In genomic region chr1:46215504-46215903, GRCh38 we compare ENCODE assay signal across 34 cellular contexts. TPM values are rescaled to one million over a fixed set of nuclear protein-coding genes. Genes with fewer than 3 reads are reported as not detected.
"Had no signal": no experiment of that assay in that cellular context is flagged by ENCODE, and none has a peak within 500 bp of the region (broad histone marks: within the 10 kb centered on the region; RNA-seq: fewer than 3 reads in every experiment).

No MANE protein-coding gene starts in this region.

- DNase-seq: colonic mucosa; effector CD8-positive, alpha-beta T cell; endodermal cell; foreskin fibroblast; gastrocnemius medialis; heart left ventricle; kidney; natural killer cell; occipital lobe; pancreas; stimulated activated CD4-positive, alpha-beta T cell treated with anti-CD3 and anti-CD28 coated beads, Interleukin-12 subunit alpha, Interleukin-12 subunit beta, amount 100 ng/mL, for 4 hours; stimulated activated CD4-positive, alpha-beta T cell treated with anti-CD3 and anti-CD28 coated beads, Interleukin-1b, Interleukin-23, amount 100 ng/mL, for 48 hours; stimulated activated CD4-positive, alpha-beta T cell treated with anti-CD3 and anti-CD28 coated beads, Interleukin-4, amount 100 ng/mL, for 1 hour; stimulated activated CD8-positive, alpha-beta memory T cell treated with anti-CD3 and anti-CD28 coated beads, Interleukin-4, amount 100 ng/mL, for 48 hours; stimulated activated naive CD4-positive, alpha-beta T cell; stimulated activated naive CD8-positive, alpha-beta T cell treated with anti-CD3 and anti-CD28 coated beads, Interleukin-15, amount 100 ng/mL, for 72 hours; transverse colon; upper lobe of right lung; uterus had no signal

- H3K9me3 Mint-ChIP-seq: dendritic cell treated with granulocyte-macrophage colony-stimulating factor and Interleukin-4, amounts not matched to agents 40 ng/mL and 50 ng/mL, for 4 days; endodermal cell; memory B cell; natural killer cell; stimulated activated naive CD8-positive, alpha-beta T cell treated with anti-CD3 and anti-CD28 coated beads, Interleukin-15, amount 100 ng/mL, for 72 hours had no signal

- FAIRE-seq: kidney, pancreas had no signal

- H3K27me3 Mint-ChIP-seq: dendritic cell treated with granulocyte-macrophage colony-stimulating factor and Interleukin-4, amounts not matched to agents 40 ng/mL and 50 ng/mL, for 4 days; progenitor cell of endocrine pancreas; stimulated activated naive CD8-positive, alpha-beta T cell treated with anti-CD3 and anti-CD28 coated beads, Interleukin-15, amount 100 ng/mL, for 72 hours had no signal

- H3K36me3 Mint-ChIP-seq: memory B cell, natural killer cell had no signal

- H3K4me3 ChIP-seq: colonic mucosa, gastrocnemius medialis, heart left ventricle, hepatocyte, lung, pancreas, smooth muscle cell, suprapubic skin, transverse colon, upper lobe of right lung, uterus had no signal

- H3K36me3 ChIP-seq: colonic mucosa, gastrocnemius medialis, pancreas, suprapubic skin, transverse colon, upper lobe of right lung, uterus had no signal

- H3K4me1 Mint-ChIP-seq: memory B cell; natural killer cell; stimulated activated naive CD8-positive, alpha-beta T cell treated with anti-CD3 and anti-CD28 coated beads, Interleukin-15, amount 100 ng/mL, for 72 hours had no signal

- H2AFZ ChIP-seq: hepatocyte had no signal

- H3K4me1 ChIP-seq: colonic mucosa, gastrocnemius medialis, pancreas, transverse colon, upper lobe of right lung, uterus had no signal

- ATAC-seq: esophagus mucosa; gastrocnemius medialis; heart left ventricle; left lobe of liver; natural killer cell; pancreas; sciatic nerve; stimulated activated naive CD8-positive, alpha-beta T cell treated with anti-CD3 and anti-CD28 coated beads, Interleukin-15, amount 100 ng/mL, for 72 hours; upper lobe of right lung had no signal

- H3K9me3 ChIP-seq: colonic mucosa, gastrocnemius medialis, heart left ventricle, pancreas, suprapubic skin, transverse colon, upper lobe of right lung, uterus had no signal

- H3K4me3 Mint-ChIP-seq: dendritic cell treated with granulocyte-macrophage colony-stimulating factor and Interleukin-4, amounts not matched to agents 40 ng/mL and 50 ng/mL, for 4 days; endodermal cell; memory B cell; natural killer cell; stimulated activated naive CD8-positive, alpha-beta T cell treated with anti-CD3 and anti-CD28 coated beads, Interleukin-15, amount 100 ng/mL, for 72 hours had no signal

- H3K79me2 ChIP-seq: hepatocyte had no signal

- H3K27me3 ChIP-seq: colonic mucosa, gastrocnemius medialis, heart left ventricle, hepatocyte, pancreas, suprapubic skin, transverse colon, upper lobe of right lung, uterus had no signal

- H3K27ac ChIP-seq: colonic mucosa, epithelial cell of prostate, gastrocnemius medialis, heart left ventricle, hepatocyte, pancreas, suprapubic skin, transverse colon, upper lobe of right lung, uterus had no signal

- H3K27ac Mint-ChIP-seq: dendritic cell treated with granulocyte-macrophage colony-stimulating factor and Interleukin-4, amounts not matched to agents 40 ng/mL and 50 ng/mL, for 4 days; endodermal cell; memory B cell; natural killer cell; progenitor cell of endocrine pancreas had no signal

- H3K4me2 ChIP-seq: hepatocyte, smooth muscle cell had no signal

RNA-seq across cellular contexts. Expression of gene LURAP1, which starts 12.4 kb away (rescaled TPM):
- total RNA-seq: natural killer cell had no signal
- polyA plus RNA-seq: neural cell had no signal

RNA-seq across cellular contexts. Expression of gene RAD54L, which starts 32.1 kb away (rescaled TPM):
- total RNA-seq: mononuclear cell had no signal

RNA-seq across cellular contexts. Expression of gene P3R3URF, which starts 39.2 kb away (rescaled TPM):
- total RNA-seq: colonic mucosa, endodermal cell, esophagus mucosa, gastrocnemius medialis, heart left ventricle, hepatocyte, kidney, left lobe of liver, liver, lung, mononuclear cell, natural killer cell, occipital lobe, pancreas, progenitor cell of endocrine pancreas, sciatic nerve, smooth muscle cell, suprapubic skin, transverse colon, upper lobe of right lung, uterus had no signal
- polyA plus RNA-seq: heart left ventricle, hepatocyte, liver, lung, neural cell, pancreas, smooth muscle cell, thymus had no signal

RNA-seq across cellular contexts. Expression of gene TSPAN1, which starts 40.6 kb away (rescaled TPM):
- total RNA-seq: endodermal cell, mononuclear cell, natural killer cell had no signal
